In genomic region chr6:72617721-72618120, GRCh38 we compare ENCODE assay signal across 21 cellular contexts. TPM values are rescaled to one million over a fixed set of nuclear protein-coding genes. Genes with fewer than 3 reads are reported as not detected.
"Had no signal": no experiment of that assay in that cellular context is flagged by ENCODE, and none has a peak within 500 bp of the region (broad histone marks: within the 10 kb centered on the region; RNA-seq: fewer than 3 reads in every experiment).

No MANE protein-coding gene starts in this region.

- ATAC-seq: esophagus mucosa; gastrocnemius medialis; heart right ventricle; left lobe of liver; mucosa of descending colon; naive thymus-derived CD8-positive, alpha-beta T cell had no signal

- H3K36me3 ChIP-seq: gastrocnemius medialis, heart right ventricle, neutrophil, right atrium auricular region, sigmoid colon had no signal

- H3K36me3 Mint-ChIP-seq: naive thymus-derived CD8-positive, alpha-beta T cell; type B pancreatic cell had no signal

- FAIRE-seq: endometrium, islet of Langerhans, urothelium cell line had no signal

- H3K27ac ChIP-seq: gastrocnemius medialis, heart right ventricle, neutrophil, right atrium auricular region, sigmoid colon, skin epidermis had no signal

- H3K9me3 Mint-ChIP-seq: type B pancreatic cell had no signal

- H3K27me3 Mint-ChIP-seq: naive thymus-derived CD8-positive, alpha-beta T cell had no signal

- H3K4me3 ChIP-seq: gastrocnemius medialis, heart right ventricle, mucosa of descending colon, right atrium auricular region, sigmoid colon, skin epidermis had no signal

- DNase-seq: cortex of kidney; effector memory CD4-positive, alpha-beta T cell; gastrocnemius medialis; heart right ventricle; hypothalamus; kidney glomerular epithelial cell; mammary epithelial cell; mucosa of descending colon; naive thymus-derived CD8-positive, alpha-beta T cell; posterior cingulate gyrus; sigmoid colon; stimulated activated naive CD4-positive, alpha-beta T cell treated with Interleukin-2 at 50 U/mL for 16 hours had no signal

- H3K27me3 ChIP-seq: gastrocnemius medialis had no signal

- H3K9me3 ChIP-seq: gastrocnemius medialis, heart right ventricle, mucosa of descending colon, neutrophil, right atrium auricular region, sigmoid colon had no signal

- H3K27ac Mint-ChIP-seq: type B pancreatic cell had no signal

- H3K4me3 Mint-ChIP-seq: type B pancreatic cell had no signal

RNA-seq across cellular contexts. Expression of gene KCNQ5, which starts 4.1 kb away (rescaled TPM):
- total RNA-seq: left lobe of liver had no signal
